In the genomic region with DNA sequence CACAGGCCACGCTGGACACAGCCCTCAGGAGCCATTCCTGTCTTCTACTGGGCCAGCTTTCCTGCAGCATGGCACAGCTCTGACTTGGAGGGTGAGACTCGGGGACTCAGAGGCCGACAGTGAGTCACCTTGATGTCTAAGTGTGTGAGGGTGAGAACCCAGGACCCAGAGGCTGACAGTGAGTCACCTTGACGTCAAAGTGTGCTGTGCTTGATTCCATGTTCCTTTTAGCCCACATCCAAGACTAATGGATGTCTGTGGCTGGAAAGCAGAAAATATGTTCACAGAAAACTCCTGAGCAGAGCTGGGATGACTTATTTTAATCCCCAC, we compare ENCODE assay signal across 12 cellular contexts. TPM values are rescaled to one million over a fixed set of nuclear protein-coding genes. Genes with fewer than 3 reads are reported as not detected.
DNase-seq lines count a peak whose midpoint lies in the region; ATAC-seq and TF ChIP-seq lines count a peak whose summit lies in the region.
"Had no signal": no experiment of that assay in that cellular context is flagged by ENCODE, and none has a peak within 500 bp of the region (broad histone marks: within the 10 kb centered on the region; RNA-seq: fewer than 3 reads in every experiment).

No MANE protein-coding gene starts in this region.

- in situ Hi-C loops in GM23248 (cut with MboI), result no loop called here
- in situ Hi-C loops in astrocyte of the cerebellum (cut with HindIII; ENCODE audit: low sequenced_read_pairs), result no loop called here

- peaks cover 58% of the 10 kb centered on the region for H3K4me1 ChIP-seq in GM23248 (ENCODE audit: insufficient read depth)

- intact Hi-C loops in posterior cingulate gyrus (cut with DNase I), result no loop called here

- no peaks in the 10 kb centered on the region for H3K9me2 ChIP-seq in GM23248 (ENCODE audit: insufficient read depth)

- WGBS in GM23248 (ENCODE audit: low coverage in 1 of 2, low lambda C conversion rate in 2 of 2, missing lambda C conversion rate in 2 of 2), 2 experiments, result 0 to 4% methylated on average over 4 of the region's 4 CpGs

- H2AFZ ChIP-seq in GM23248, result peak overlapping the region; percentile 8; the same call in 1 of the 2 replicates

- peak overlapping the region; percentile 100 for H3K27ac ChIP-seq in GM23248

- H3K4me2 ChIP-seq in GM23248 (ENCODE audit: unreplicated experiment), result peak overlapping the region; percentile 78

- no peak for TF ChIP-seq CTCF in astrocyte of the cerebellum (IDR thresholded peaks at IDR 0.05; ENCODE audit: low read depth, low read length, missing control alignments)

- no peaks in the 10 kb centered on the region for H3K9me3 ChIP-seq in GM23248 (ENCODE audit: low read depth)

- H4K20me1 ChIP-seq in GM23248 (ENCODE audit: insufficient read depth), result no peaks in the 10 kb centered on the region

- H3F3A ChIP-seq in GM23248 (ENCODE audit: insufficient read depth), result peaks cover 28% of the 10 kb centered on the region

- H3K4me3 ChIP-seq in GM23248 (peak overlapping the region; percentile 43; the same call in 1 of the 2 replicates), astrocyte of the cerebellum (ENCODE audit: low read depth, low read length) (no peak overlapping the region)

- DNase-seq in 8988T (peak; percentile 57), GM23248 (peak; percentile 99), astrocyte of the cerebellum (ENCODE audit: low read depth) (peak; percentile 83), kidney tubule cell (ENCODE audit: low spot score) (peak; percentile 87), posterior cingulate gyrus (no peak), amniotic stem cell (lab: John Stamatoyannopoulos, UW) (no peak)
- DNase-seq in activated T-cell treated with anti-CD3 and anti-CD28 coated beads, Interleukin-2, amount 50 U/mL, for 1 hour, result no peak
- DNase-seq: effector CD4-positive, alpha-beta T cell; left colon; NCI-H524 had no signal

- H3K9ac ChIP-seq in GM23248, result peak overlapping the region; percentile 91

- ATAC-seq in GM18511 (IDR thresholded peaks at IDR 0.05; ENCODE audit: unreplicated experiment), result no peak
- ATAC-seq: left colon had no signal

- no peaks in the 10 kb centered on the region for H3K36me3 ChIP-seq in GM23248 (ENCODE audit: low read depth)

- no peaks in the 10 kb centered on the region for H3K79me2 ChIP-seq in GM23248 (ENCODE audit: insufficient read depth)

- H3K27me3 ChIP-seq in GM23248 (replicated peaks; ENCODE audit: insufficient read depth), result no peaks in the 10 kb centered on the region

RNA-seq across cellular contexts. Expression of a gene that starts 6.0 kb away (rescaled TPM):
- not detected in 2 replicates for total RNA-seq in GM23248 (2014; rRNA removed; shearing (Covaris generic))
- not detected in 2 replicates for polyA plus RNA-seq in GM23248 (2016; fragmentation: Nextera tagmentation; extraction: Ambion mirVana)
- total RNA-seq: activated T-helper 2 cell treated with anti-CD3 and anti-CD28 coated beads, Interferon-gamma antibody, Interleukin-2, Interleukin-4, amounts not matched to agents 10 μg/mL and 5 μg/mL and 100 μg/mL, durations not matched to agents 14 hours and 24 hours and 36 hours; left colon had no signal

RNA-seq across cellular contexts. Expression of a gene that starts 24.5 kb away (rescaled TPM):
- total RNA-seq in GM23248 (2014; rRNA removed; shearing (Covaris generic)), result 8.7 and 9.5 TPM in 2 replicates
- 12.3 and 12.4 TPM in 2 replicates for polyA plus RNA-seq in GM23248 (2016; fragmentation: Nextera tagmentation; extraction: Ambion mirVana)

RNA-seq across cellular contexts. Expression of a gene that starts 48.4 kb away (rescaled TPM):
- total RNA-seq in GM23248 (2014; rRNA removed; shearing (Covaris generic)), result not detected in 2 replicates
- not detected in 2 replicates for polyA plus RNA-seq in GM23248 (2016; fragmentation: Nextera tagmentation; extraction: Ambion mirVana)

Comparison
In these comparisons a context has a peak if more than half of its experiments do, and no peak if none do; other contexts are left out.
1. DNase-seq: peak in 8988T (single experiment), GM23248 (single experiment), astrocyte of the cerebellum (single experiment) and kidney tubule cell (single experiment); none in posterior cingulate gyrus (0 of 10), amniotic stem cell (single experiment) and activated T-cell treated with anti-CD3 and anti-CD28 coated beads, Interleukin-2, amount 50 U/mL, for 1 hour (single experiment).